ENCODE assay signal across 21 cellular contexts in genomic region chr14:24362241-24362960, GRCh38. TPM values are rescaled to one million over a fixed set of nuclear protein-coding genes. Genes with fewer than 3 reads are reported as not detected.
A peak's percentile ranks its signal among the peaks of the same experiment; 100 is the strongest.
DNase-seq lines count a peak whose midpoint lies in the region; ATAC-seq and TF ChIP-seq lines count a peak whose summit lies in the region.
"Had no signal": no experiment of that assay in that cellular context is flagged by ENCODE, and none has a peak within 500 bp of the region (broad histone marks: within the 10 kb centered on the region; RNA-seq: fewer than 3 reads in every experiment).

No MANE protein-coding gene starts in this region.

- H2BK5ac ChIP-seq in IMR-90 (ENCODE audit: low read depth, low read length, poor library complexity, severe bottlenecking) = no peak overlapping the region

- BruUV-seq in IMR-90 (replicated peaks; lab: Mats Ljungman, UMichigan) = no TSS peak

- ATAC-seq in IMR-90 (ENCODE audit: low read depth) = no peak
- no peak for ATAC-seq in GM18511 (IDR thresholded peaks at IDR 0.05; ENCODE audit: unreplicated experiment)
- ATAC-seq: HepG2, PC-3 had no signal

- H3K9me3 ChIP-seq in IMR-90 (ENCODE audit: control insufficient read depth, insufficient read depth, low read length) = no peaks in the 10 kb centered on the region
- H3K9me3 ChIP-seq: BLaER1 treated with 17β-estradiol and CSF1 and Interleukin-3, amounts not matched to agents 10 nM and 100 nM; MG63; SJCRH30 had no signal

- no peak overlapping the region for H2BK120ac ChIP-seq in IMR-90 (ENCODE audit: low read depth, low read length)

- H2BK15ac ChIP-seq in IMR-90 (ENCODE audit: low read depth, low read length) = no peak overlapping the region; the same call in 2 of the 3 replicates

- in situ Hi-C loops in IMR-90 (cut with MboI; ENCODE audit: low sequenced_read_pairs) = loop anchor here (10.0 kb wide), 1 partner anchor 72 kb away; no protein-coding TSS in a partner anchor

- no peak overlapping the region for H4K8ac ChIP-seq in IMR-90 (ENCODE audit: low read depth in 2 of 2, low read length in 2 of 2)

- POLR2A ChIA-PET in IMR-90 (lab: Charles Lee; ENCODE audit: unreplicated experiment) = no interaction called here

- H3K9me1 ChIP-seq in IMR-90 (ENCODE audit: insufficient read depth, low read length) = peaks cover 4% of the 10 kb centered on the region; the same call in 1 of the 2 replicates

- H4K20me1 ChIP-seq in IMR-90 (ENCODE audit: insufficient read depth, low read length) = no peaks in the 10 kb centered on the region; the same call in 1 of the 2 replicates
- H4K20me1 ChIP-seq: BLaER1 treated with 17β-estradiol and CSF1 and Interleukin-3, amounts not matched to agents 10 nM and 100 nM had no signal

- H3K14ac ChIP-seq in IMR-90 (replicated peaks; ENCODE audit: low read depth, low read length) = 0 out of 2 replicates have a peak overlapping the region, but pooled peaks have one; percentile 44

- no peak overlapping the region for H3K9ac ChIP-seq in IMR-90 (ENCODE audit: low read depth, low read length)
- H3K9ac ChIP-seq: BLaER1 treated with 17β-estradiol and CSF1 and Interleukin-3, amounts not matched to agents 10 nM and 100 nM had no signal

- no peaks in the 10 kb centered on the region for H3K36me3 ChIP-seq in IMR-90 (ENCODE audit: control insufficient read depth, insufficient read depth, low read length)
- no peaks in the 10 kb centered on the region for H3K36me3 ChIP-seq in H7 (replicated peaks; ENCODE audit: control insufficient read depth, insufficient read depth, low read length)
- H3K36me3 ChIP-seq: BLaER1 treated with 17β-estradiol and CSF1 and Interleukin-3, amounts not matched to agents 10 nM and 100 nM; MG63; SJCRH30 had no signal

- no CpG with 5 or more reads among the region's 2 CpGs for WGBS in IMR-90 (ENCODE audit: extremely low coverage in 2 of 2, insufficient read length in 1 of 2), 2 experiments

- no peak overlapping the region for H3K4ac ChIP-seq in IMR-90 (ENCODE audit: low read depth, low read length)

- H3K4me3 ChIP-seq in IMR-90 (ENCODE audit: insufficient read depth, low read depth, low read length) (no peak overlapping the region), fibroblast of villous mesenchyme (ENCODE audit: low read depth, low read length) (no peak overlapping the region), H7 (ENCODE audit: insufficient read depth, low read depth, low read length) (no peak overlapping the region)
- H3K4me3 ChIP-seq: BLaER1 treated with 17β-estradiol and CSF1 and Interleukin-3, amounts not matched to agents 10 nM and 100 nM; MG63; SJCRH30 had no signal

- DNase-seq in EL (peak; percentile 77), IMR-90 (peak; percentile 42), fibroblast of villous mesenchyme (ENCODE audit: low read depth) (peak; percentile 30), superior temporal gyrus (ENCODE audit: extremely low spot score) (no peak), H7 (no peak)
- DNase-seq in activated CD4-positive, alpha-beta T cell treated with anti-CD3 and anti-CD28 coated beads, Interleukin-2, amount 50 U/mL, for 1 hour = no peak
- DNase-seq: ACHN; CD8-positive, alpha-beta memory T cell; DND-41; Karpas-422; MG63; NCI-H1092; NCI-H2081 treated with DMSO at 0.1 percent for 48 hours; NCI-H510A treated with DMSO at 0.1 percent for 48 hours; NCI-H82; PC-3; SJCRH30 had no signal

- no peak overlapping the region for H2AK9ac ChIP-seq in IMR-90 (replicated peaks; ENCODE audit: low read depth, low read length, poor library complexity)

- H3K56ac ChIP-seq in IMR-90 (ENCODE audit: extremely low read depth, insufficient read depth, low read length) = no peak overlapping the region

- no peak overlapping the region for H3K4me2 ChIP-seq in IMR-90 (ENCODE audit: low read depth, low read length)

- no peak overlapping the region for H2AK5ac ChIP-seq in IMR-90 (ENCODE audit: low read depth, low read length)

- 0 out of 2 replicates have a peak overlapping the region, but pooled peaks have one; percentile 5 for H4K91ac ChIP-seq in IMR-90 (ENCODE audit: insufficient read depth, low read depth, low read length)

- H3K23ac ChIP-seq in IMR-90 (ENCODE audit: low read depth, low read length) = 0 out of 2 replicates have a peak overlapping the region, but pooled peaks have one; percentile 15

- intact Hi-C loops in IMR-90 (cut with micrococcal nuclease) = no loop called here

- H3K79me1 ChIP-seq in IMR-90 (ENCODE audit: low read depth in 1 of 2, low read length in 2 of 2) = 0 out of 4 replicates have a peak, but pooled peaks cover 0 to under 1% of the 10 kb centered on the region in 2 experiments

- H3K18ac ChIP-seq in IMR-90 (ENCODE audit: low read depth, low read length) = no peak overlapping the region; the same call in 1 of the 2 replicates

- TF ChIP-seq CTCF in IMR-90 (conservative IDR thresholded peaks at IDR 0.05; ENCODE audit: low read depth, low read length) = no peak
- no peak for TF ChIP-seq CTCF in fibroblast of villous mesenchyme (IDR thresholded peaks at IDR 0.05; ENCODE audit: insufficient read depth, low read depth, low read length)

- no peak overlapping the region for H4K5ac ChIP-seq in IMR-90 (ENCODE audit: low read depth, low read length)

- dilution Hi-C loops in IMR-90 (cut with HindIII; ENCODE audit: low sequenced_read_pairs, unreplicated experiment) = no loop called here

- H2BK20ac ChIP-seq in IMR-90 (ENCODE audit: low read depth, low read length) = peak overlapping the region; percentile 20; the same call in 1 of the 2 replicates

- no peak for TF ChIP-seq RAD21 in IMR-90 (IDR thresholded peaks at IDR 0.05; ENCODE audit: low read length)

- CTCF ChIA-PET in IMR-90 (lab: Yijun Ruan, JAX) = interaction anchor here (0.9 to 3.0 kb wide), 3 partner anchors 29 to 69 kb away, joined by 3 to 13 read pairs (median 6); no protein-coding TSS in a partner anchor

- no peak for TF ChIP-seq POLR2A in IMR-90 (IDR thresholded peaks at IDR 0.05; ENCODE audit: low read depth, low read length)

- peaks cover 7% of the 10 kb centered on the region for H3K4me1 ChIP-seq in IMR-90 (ENCODE audit: control insufficient read depth, insufficient read depth, low read length)
- H3K4me1 ChIP-seq: SJCRH30 had no signal

- H3K27ac ChIP-seq in IMR-90 (ENCODE audit: insufficient read depth, low read length) = no peak overlapping the region
- H3K27ac ChIP-seq: BLaER1 treated with 17β-estradiol and CSF1 and Interleukin-3, amounts not matched to agents 10 nM and 100 nM; RWPE1; SJCRH30 had no signal

- no peaks in the 10 kb centered on the region; the same call in 1 of the 2 replicates for H3K27me3 ChIP-seq in IMR-90 (ENCODE audit: control insufficient read depth, insufficient read depth, low read length)
- H3K27me3 ChIP-seq in H7 (ENCODE audit: control insufficient read depth, insufficient read depth, low read length) = peaks cover 9% of the 10 kb centered on the region
- H3K27me3 ChIP-seq: BLaER1 treated with 17β-estradiol and CSF1 and Interleukin-3, amounts not matched to agents 10 nM and 100 nM; MG63 had no signal

- H2AFZ ChIP-seq in IMR-90 (replicated peaks; ENCODE audit: low read length, poor library complexity) = no peak overlapping the region

TF ChIP-seq in IMR-90, 13 proteins besides CTCF, POLR2A, EP300 and RAD21 (continues in another document):
- TF ChIP-seq BHLHE40 (IDR thresholded peaks at IDR 0.05; ENCODE audit: low read depth, low read length) = no peak
- no peak for TF ChIP-seq CEBPB (IDR thresholded peaks at IDR 0.05; ENCODE audit: low read depth, low read length)
- TF ChIP-seq RFX5 (IDR thresholded peaks at IDR 0.05; ENCODE audit: low read depth, low read length) = no peak
- no peak for TF ChIP-seq SMC3 (IDR thresholded peaks at IDR 0.05; ENCODE audit: low read depth, low read length)
- TF ChIP-seq, protein P1, sequence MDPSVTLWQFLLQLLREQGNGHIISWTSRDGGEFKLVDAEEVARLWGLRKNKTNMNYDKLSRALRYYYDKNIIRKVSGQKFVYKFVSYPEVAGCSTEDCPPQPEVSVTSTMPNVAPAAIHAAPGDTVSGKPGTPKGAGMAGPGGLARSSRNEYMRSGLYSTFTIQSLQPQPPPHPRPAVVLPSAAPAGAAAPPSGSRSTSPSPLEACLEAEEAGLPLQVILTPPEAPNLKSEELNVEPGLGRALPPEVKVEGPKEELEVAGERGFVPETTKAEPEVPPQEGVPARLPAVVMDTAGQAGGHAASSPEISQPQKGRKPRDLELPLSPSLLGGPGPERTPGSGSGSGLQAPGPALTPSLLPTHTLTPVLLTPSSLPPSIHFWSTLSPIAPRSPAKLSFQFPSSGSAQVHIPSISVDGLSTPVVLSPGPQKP (IDR thresholded peaks at IDR 0.05; ENCODE audit: borderline replicate concordance, low read depth, low read length) = no peak

RNA-seq across cellular contexts. Expression of gene NFATC4, which starts 5.6 kb away (rescaled TPM):
- total RNA-seq in IMR-90 (2012; rRNA removed) (13.6 and 15.6 TPM in 2 replicates), fibroblast of villous mesenchyme (56.4 and 68.2 TPM in 2 replicates)
- polyA plus RNA-seq in IMR-90 (2012; rRNA removed) = 35.8 and 38.4 TPM in 2 replicates
- 19.7 and 21.1 TPM in 2 replicates for polyA plus RNA-seq in IMR-90 (2012; cell fraction: cytosol; rRNA removed)
- 286 and 363 TPM in 2 replicates for polyA plus RNA-seq in IMR-90 (2012; cell fraction: nucleus; rRNA removed; ENCODE audit: low replicate concordance)
- 12.2 and 28.3 TPM in 2 replicates for total RNA-seq in H7 (2014; rRNA removed; shearing (Covaris generic))
- polyA plus RNA-seq: CD8-positive, alpha-beta memory T cell had no signal

RNA-seq across cellular contexts. Expression of gene RIPK3, which starts 22.6 kb away (rescaled TPM):
- total RNA-seq in IMR-90 (2012; rRNA removed) = not detected in 2 replicates
- polyA plus RNA-seq in IMR-90 (2012; rRNA removed) = 0.09 TPM in 1 of 2 replicates, not detected in the other
- polyA plus RNA-seq in IMR-90 (2012; cell fraction: cytosol; rRNA removed) = 0.02 and 0.04 TPM in 2 replicates
- polyA plus RNA-seq in IMR-90 (2012; cell fraction: nucleus; rRNA removed; ENCODE audit: low replicate concordance) = 0.42 TPM in 2 replicates
- 0.32 and 3.9 TPM in 2 replicates for total RNA-seq in fibroblast of villous mesenchyme
- not detected in 2 replicates for total RNA-seq in H7 (2014; rRNA removed; shearing (Covaris generic))
- total RNA-seq: HepG2, PC-3, SJCRH30 had no signal
- polyA plus RNA-seq: HepG2 had no signal

RNA-seq across cellular contexts. Expression of gene ADCY4, which starts 27.5 kb away (rescaled TPM):
- total RNA-seq in IMR-90 (2012; rRNA removed) (not detected in 2 replicates), fibroblast of villous mesenchyme (4.2 and 18.1 TPM in 2 replicates)
- 0.04 TPM in 1 of 2 replicates, not detected in the other for polyA plus RNA-seq in IMR-90 (2012; rRNA removed)
- polyA plus RNA-seq in IMR-90 (2012; cell fraction: cytosol; rRNA removed) = 0.08 TPM in 1 of 2 replicates, not detected in the other
- polyA plus RNA-seq in IMR-90 (2012; cell fraction: nucleus; rRNA removed; ENCODE audit: low replicate concordance) = 0.33 and 0.42 TPM in 2 replicates
- total RNA-seq in H7 (2014; rRNA removed; shearing (Covaris generic)) = 0.17 TPM in 1 of 2 replicates, not detected in the other
- total RNA-seq: HepG2, SJCRH30 had no signal

RNA-seq across cellular contexts. Expression of gene NYNRIN, which starts 36.4 kb away (rescaled TPM):
- total RNA-seq in IMR-90 (2012; rRNA removed) (1.7 and 2.2 TPM in 2 replicates), fibroblast of villous mesenchyme (11.6 and 15.5 TPM in 2 replicates)
- 5.3 and 5.4 TPM in 2 replicates for polyA plus RNA-seq in IMR-90 (2012; rRNA removed)
- polyA plus RNA-seq in IMR-90 (2012; cell fraction: cytosol; rRNA removed) = 2.7 and 4.6 TPM in 2 replicates
- polyA plus RNA-seq in IMR-90 (2012; cell fraction: nucleus; rRNA removed; ENCODE audit: low replicate concordance) = 10.7 and 11.1 TPM in 2 replicates
- 3.6 and 6.1 TPM in 2 replicates for total RNA-seq in H7 (2014; rRNA removed; shearing (Covaris generic))
- polyA plus RNA-seq: CD8-positive, alpha-beta memory T cell had no signal

RNA-seq across cellular contexts. Expression of gene LTB4R, which starts 51.1 kb away (rescaled TPM):
- 0.18 and 0.28 TPM in 2 replicates for total RNA-seq in IMR-90 (2012; rRNA removed)
- polyA plus RNA-seq in IMR-90 (2012; rRNA removed) = 2.3 TPM in 2 replicates
- polyA plus RNA-seq in IMR-90 (2012; cell fraction: cytosol; rRNA removed) = 0.10 and 0.38 TPM in 2 replicates
- polyA plus RNA-seq in IMR-90 (2012; cell fraction: nucleus; rRNA removed; ENCODE audit: low replicate concordance) = 26.7 and 90.3 TPM in 2 replicates
- 1.3 and 1.6 TPM in 2 replicates for total RNA-seq in fibroblast of villous mesenchyme
- total RNA-seq in H7 (2014; rRNA removed; shearing (Covaris generic)) = 4.2 and 5.0 TPM in 2 replicates

Comparison
In these comparisons a context has a peak if more than half of its experiments do, and no peak if none do; other contexts are left out.
1. DNase-seq: peak in EL (single experiment), IMR-90 (single experiment) and fibroblast of villous mesenchyme (single experiment); none in superior temporal gyrus (single experiment), activated CD4-positive, alpha-beta T cell treated with anti-CD3 and anti-CD28 coated beads, Interleukin-2, amount 50 U/mL, for 1 hour (single experiment) and H7 (single experiment).